In the genomic region with DNA sequence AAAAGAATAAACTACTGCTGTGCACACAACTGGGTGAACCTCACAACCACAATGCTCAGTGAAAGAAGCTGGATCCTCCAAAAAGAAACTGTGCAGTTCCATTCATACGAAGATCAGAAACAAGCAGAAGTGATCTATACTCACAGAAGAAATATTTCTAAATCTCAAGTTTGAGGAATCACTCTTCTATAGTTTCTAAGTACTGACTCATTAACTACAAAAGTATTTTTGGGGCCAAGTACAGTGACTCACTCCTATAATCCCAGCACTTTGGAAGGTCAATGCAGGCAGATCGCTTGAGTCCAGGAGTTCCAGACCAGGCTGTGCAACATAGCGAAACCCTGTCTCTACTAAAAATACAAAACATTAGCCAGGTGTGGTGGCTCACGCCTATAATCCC, we compare ENCODE assay signal across 1 cellular context.
TF ChIP-seq lines count a peak whose summit lies in the region.

No MANE protein-coding gene starts in this region.

TF ChIP-seq in HepG2, 621 proteins besides CTCF, POLR2A, EP300 and RAD21:
- TF ChIP-seq, protein P1, sequence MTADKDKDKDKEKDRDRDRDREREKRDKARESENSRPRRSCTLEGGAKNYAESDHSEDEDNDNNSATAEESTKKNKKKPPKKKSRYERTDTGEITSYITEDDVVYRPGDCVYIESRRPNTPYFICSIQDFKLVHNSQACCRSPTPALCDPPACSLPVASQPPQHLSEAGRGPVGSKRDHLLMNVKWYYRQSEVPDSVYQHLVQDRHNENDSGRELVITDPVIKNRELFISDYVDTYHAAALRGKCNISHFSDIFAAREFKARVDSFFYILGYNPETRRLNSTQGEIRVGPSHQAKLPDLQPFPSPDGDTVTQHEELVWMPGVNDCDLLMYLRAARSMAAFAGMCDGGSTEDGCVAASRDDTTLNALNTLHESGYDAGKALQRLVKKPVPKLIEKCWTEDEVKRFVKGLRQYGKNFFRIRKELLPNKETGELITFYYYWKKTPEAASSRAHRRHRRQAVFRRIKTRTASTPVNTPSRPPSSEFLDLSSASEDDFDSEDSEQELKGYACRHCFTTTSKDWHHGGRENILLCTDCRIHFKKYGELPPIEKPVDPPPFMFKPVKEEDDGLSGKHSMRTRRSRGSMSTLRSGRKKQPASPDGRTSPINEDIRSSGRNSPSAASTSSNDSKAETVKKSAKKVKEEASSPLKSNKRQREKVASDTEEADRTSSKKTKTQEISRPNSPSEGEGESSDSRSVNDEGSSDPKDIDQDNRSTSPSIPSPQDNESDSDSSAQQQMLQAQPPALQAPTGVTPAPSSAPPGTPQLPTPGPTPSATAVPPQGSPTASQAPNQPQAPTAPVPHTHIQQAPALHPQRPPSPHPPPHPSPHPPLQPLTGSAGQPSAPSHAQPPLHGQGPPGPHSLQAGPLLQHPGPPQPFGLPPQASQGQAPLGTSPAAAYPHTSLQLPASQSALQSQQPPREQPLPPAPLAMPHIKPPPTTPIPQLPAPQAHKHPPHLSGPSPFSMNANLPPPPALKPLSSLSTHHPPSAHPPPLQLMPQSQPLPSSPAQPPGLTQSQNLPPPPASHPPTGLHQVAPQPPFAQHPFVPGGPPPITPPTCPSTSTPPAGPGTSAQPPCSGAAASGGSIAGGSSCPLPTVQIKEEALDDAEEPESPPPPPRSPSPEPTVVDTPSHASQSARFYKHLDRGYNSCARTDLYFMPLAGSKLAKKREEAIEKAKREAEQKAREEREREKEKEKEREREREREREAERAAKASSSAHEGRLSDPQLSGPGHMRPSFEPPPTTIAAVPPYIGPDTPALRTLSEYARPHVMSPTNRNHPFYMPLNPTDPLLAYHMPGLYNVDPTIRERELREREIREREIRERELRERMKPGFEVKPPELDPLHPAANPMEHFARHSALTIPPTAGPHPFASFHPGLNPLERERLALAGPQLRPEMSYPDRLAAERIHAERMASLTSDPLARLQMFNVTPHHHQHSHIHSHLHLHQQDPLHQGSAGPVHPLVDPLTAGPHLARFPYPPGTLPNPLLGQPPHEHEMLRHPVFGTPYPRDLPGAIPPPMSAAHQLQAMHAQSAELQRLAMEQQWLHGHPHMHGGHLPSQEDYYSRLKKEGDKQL (CRISPR knock-in tag; IDR thresholded peaks at IDR 0.05; ENCODE audit: low read depth) = no peak
- TF ChIP-seq ZNF17 (CRISPR knock-in tag; IDR thresholded peaks at IDR 0.05) (no peak), ZBTB43 (CRISPR knock-in tag; conservative IDR thresholded peaks at IDR 0.05) (no peak), PRMT3 (CRISPR knock-in tag; IDR thresholded peaks at IDR 0.05; ENCODE audit: borderline replicate concordance, low read depth) (no peak)
